Comparison of ENCODE assay signal across 17 cellular contexts in the genomic region with DNA sequence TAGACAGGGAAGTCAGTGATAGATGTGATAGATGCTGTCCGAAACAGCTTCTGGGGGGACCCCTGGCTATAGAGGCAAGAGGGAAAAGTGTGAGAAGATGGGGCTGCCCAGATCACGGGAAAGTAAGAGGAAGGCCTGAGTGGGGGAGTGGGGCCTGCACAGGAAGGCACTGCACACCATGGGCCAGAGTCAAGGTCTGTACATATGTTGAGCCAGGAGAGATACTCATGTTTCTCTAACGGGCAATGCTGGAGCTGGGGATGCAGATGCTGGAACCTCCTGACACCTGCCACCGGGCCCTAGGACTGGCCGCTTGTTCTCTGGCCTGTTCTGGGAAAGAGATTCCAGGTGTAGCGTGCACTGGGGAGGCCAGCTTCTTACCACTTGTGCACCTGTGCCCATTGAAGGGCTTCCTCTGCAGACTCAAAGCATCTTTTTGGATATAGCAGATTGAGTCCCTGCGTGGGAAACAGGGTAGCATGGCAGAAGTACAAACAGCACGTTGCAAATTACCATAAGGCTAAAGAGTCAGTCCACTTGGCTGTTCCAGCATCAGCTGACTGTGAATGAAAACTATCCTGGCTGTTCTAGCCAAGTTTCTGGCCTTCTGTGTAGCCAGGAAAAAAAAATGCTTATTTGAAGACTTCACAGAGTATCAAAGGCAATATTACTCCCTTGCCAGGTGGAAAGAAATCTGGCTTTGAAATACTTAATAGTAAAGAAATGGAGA.
DNase-seq lines count a peak whose midpoint lies in the region; ATAC-seq and TF ChIP-seq lines count a peak whose summit lies in the region.
"Had no signal": no experiment of that assay in that cellular context is flagged by ENCODE, and none has a peak within 500 bp of the region (broad histone marks: within the 10 kb centered on the region; RNA-seq: fewer than 3 reads in every experiment).

No MANE protein-coding gene starts in this region.

- H3K36me3 ChIP-seq in RWPE2 (ENCODE audit: low read depth), result no peaks in the 10 kb centered on the region
- H3K36me3 ChIP-seq: HAP-1, lower lobe of right lung had no signal

- DNase-seq in NCI-H2107 treated with DMSO at 0.1 percent for 48 hours (lab: John Stamatoyannopoulos, UW; ENCODE audit: unreplicated experiment) (peak; percentile 63), NCI-H2107 (lab: John Stamatoyannopoulos, UW) (no peak), RWPE2 (ENCODE audit: low spot score) (no peak), type B pancreatic cell (ENCODE audit: extremely low spot score, unreplicated experiment) (no peak), AG20443 (ENCODE audit: low spot score) (no peak)
- no peak for DNase-seq in activated T-cell treated with anti-CD3 and anti-CD28 coated beads, Interleukin-2, amount 50 U/mL, for 1 hour
- DNase-seq: activated naive CD8-positive, alpha-beta T cell treated with anti-CD3 and anti-CD28 coated beads for 36 hours; hippocampal formation; lower lobe of right lung; OCI-M1; small intestine; stimulated activated naive CD8-positive, alpha-beta T cell treated with anti-CD3 and anti-CD28 coated beads, Interleukin-15, amount 100 ng/mL, for 72 hours; SW 1271 had no signal

- H3K4me1 Mint-ChIP-seq in type B pancreatic cell (ENCODE audit: unreplicated experiment), result peaks cover 9% of the 10 kb centered on the region
- H3K4me1 Mint-ChIP-seq: activated naive CD8-positive, alpha-beta T cell treated with anti-CD3 and anti-CD28 coated beads for 36 hours; stimulated activated naive CD8-positive, alpha-beta T cell treated with anti-CD3 and anti-CD28 coated beads, Interleukin-15, amount 100 ng/mL, for 72 hours; WTC11 had no signal

- no peaks in the 10 kb centered on the region for H3K9me3 ChIP-seq in RWPE2 (ENCODE audit: severe bottlenecking)
- H3K9me3 ChIP-seq: HAP-1, lower lobe of right lung had no signal

- ATAC-seq in RWPE2 (ENCODE audit: low read depth) (no peak), GM21381 (IDR thresholded peaks at IDR 0.05; ENCODE audit: unreplicated experiment) (no peak)
- ATAC-seq: lower lobe of right lung; stimulated activated naive CD8-positive, alpha-beta T cell treated with anti-CD3 and anti-CD28 coated beads, Interleukin-15, amount 100 ng/mL, for 72 hours; WTC11 had no signal

- H3K36me3 Mint-ChIP-seq in type B pancreatic cell, result no peaks in the 10 kb centered on the region
- H3K36me3 Mint-ChIP-seq: activated naive CD8-positive, alpha-beta T cell treated with anti-CD3 and anti-CD28 coated beads for 36 hours; WTC11 had no signal

- H3K27ac Mint-ChIP-seq in type B pancreatic cell, result peak overlapping the region; percentile 25
- H3K27ac Mint-ChIP-seq: activated naive CD8-positive, alpha-beta T cell treated with anti-CD3 and anti-CD28 coated beads for 36 hours; WTC11 had no signal

- no peak for TF ChIP-seq CTCF in RWPE2 (IDR thresholded peaks at IDR 0.05; ENCODE audit: poor library complexity, severe bottlenecking)
- TF ChIP-seq CTCF in type B pancreatic cell (conservative IDR thresholded peaks at IDR 0.05), result no peak

- H3K27ac ChIP-seq in RWPE2 (ENCODE audit: poor library complexity, severe bottlenecking), result peak overlapping the region; percentile 92
- H3K27ac ChIP-seq in layer of hippocampus (ENCODE audit: low read depth, low read length), result peak overlapping the region; percentile 16
- H3K27ac ChIP-seq: lower lobe of right lung had no signal

- H3K27me3 ChIP-seq in RWPE2 (ENCODE audit: insufficient read depth, poor library complexity, severe bottlenecking) (no peaks in the 10 kb centered on the region), layer of hippocampus (ENCODE audit: control insufficient read depth, insufficient read depth, low read length) (no peaks in the 10 kb centered on the region)

- H3K4me3 Mint-ChIP-seq in type B pancreatic cell, result no peak overlapping the region
- H3K4me3 Mint-ChIP-seq: activated naive CD8-positive, alpha-beta T cell treated with anti-CD3 and anti-CD28 coated beads for 36 hours; stimulated activated naive CD8-positive, alpha-beta T cell treated with anti-CD3 and anti-CD28 coated beads, Interleukin-15, amount 100 ng/mL, for 72 hours; WTC11 had no signal

- H3K4me3 ChIP-seq in RWPE2 (ENCODE audit: severe bottlenecking), result no peak overlapping the region
- H3K4me3 ChIP-seq: HAP-1, lower lobe of right lung had no signal

- no peaks in the 10 kb centered on the region for H3K9me3 Mint-ChIP-seq in type B pancreatic cell
- H3K9me3 Mint-ChIP-seq: activated naive CD8-positive, alpha-beta T cell treated with anti-CD3 and anti-CD28 coated beads for 36 hours; stimulated activated naive CD8-positive, alpha-beta T cell treated with anti-CD3 and anti-CD28 coated beads, Interleukin-15, amount 100 ng/mL, for 72 hours; WTC11 had no signal

- H3K4me1 ChIP-seq in RWPE2 (ENCODE audit: insufficient read depth, poor library complexity, severe bottlenecking), result peaks cover 23% of the 10 kb centered on the region
- H3K4me1 ChIP-seq: HAP-1, lower lobe of right lung had no signal

- H3K27me3 Mint-ChIP-seq in type B pancreatic cell, result no peaks in the 10 kb centered on the region
- H3K27me3 Mint-ChIP-seq: activated naive CD8-positive, alpha-beta T cell treated with anti-CD3 and anti-CD28 coated beads for 36 hours; stimulated activated naive CD8-positive, alpha-beta T cell treated with anti-CD3 and anti-CD28 coated beads, Interleukin-15, amount 100 ng/mL, for 72 hours had no signal
